23 cellular contexts compared by ENCODE assay signal in the genomic region with DNA sequence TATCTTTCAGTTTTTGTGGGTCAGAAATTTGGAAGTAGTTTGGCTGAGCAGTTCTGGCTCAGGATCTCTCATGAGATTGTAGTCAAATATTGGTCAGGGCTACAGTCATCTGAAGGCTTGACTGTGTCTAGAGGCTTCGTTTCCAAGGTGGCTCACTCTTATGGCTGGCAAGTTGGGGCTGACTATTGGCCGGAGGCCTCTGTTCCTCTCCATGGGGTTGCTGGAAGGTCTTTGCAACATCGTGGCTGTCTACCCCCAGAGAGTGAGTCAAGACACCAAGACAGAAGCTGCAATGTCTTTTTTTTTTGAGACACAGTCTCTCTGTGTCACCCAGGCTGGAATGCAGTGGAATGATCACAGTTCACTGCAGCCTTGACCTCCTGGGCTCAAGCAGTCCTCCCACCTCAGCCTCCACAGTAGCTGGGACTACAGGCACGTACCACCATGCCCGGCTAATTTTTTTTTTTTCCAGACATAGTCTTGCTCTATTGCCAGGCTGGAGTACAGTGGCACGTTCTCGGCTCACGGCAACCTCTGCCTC. TPM values are rescaled to one million over a fixed set of nuclear protein-coding genes. Genes with fewer than 3 reads are reported as not detected.
A peak's percentile ranks its signal among the peaks of the same experiment; 100 is the strongest.
DNase-seq lines count a peak whose midpoint lies in the region; ATAC-seq and FAIRE-seq lines count a peak whose summit lies in the region.
"Had no signal": no experiment of that assay in that cellular context is flagged by ENCODE, and none has a peak within 500 bp of the region (broad histone marks: within the 10 kb centered on the region; RNA-seq: fewer than 3 reads in every experiment).

No MANE protein-coding gene starts in this region.

- peak overlapping the region; percentile 41 for H3K27ac Mint-ChIP-seq in activated naive CD4-positive, alpha-beta T cell treated with anti-CD3 and anti-CD28 coated beads, Interleukin-2, amount 50 U/mL, for 24 hours
- H3K27ac Mint-ChIP-seq in activated T-helper 17 cell treated with anti-CD3 and anti-CD28 coated beads, Interleukin-2, amount 50 U/mL, for 72 hours, result peak overlapping the region; percentile 25
- H3K27ac Mint-ChIP-seq: activated naive CD4-positive, alpha-beta T cell treated with anti-CD3 and anti-CD28 coated beads, Interleukin-2, amount 10 ng/mL, durations not matched to agents 7 days and 5 days; nephron progenitor cell had no signal

- H3K36me3 Mint-ChIP-seq in activated naive CD4-positive, alpha-beta T cell treated with anti-CD3 and anti-CD28 coated beads, Interleukin-2, amount 50 U/mL, for 24 hours, result peaks cover 3% of the 10 kb centered on the region
- peaks cover 12% of the 10 kb centered on the region for H3K36me3 Mint-ChIP-seq in activated T-helper 17 cell treated with anti-CD3 and anti-CD28 coated beads, Interleukin-2, amount 50 U/mL, for 72 hours (ENCODE audit: low read depth)

- H3K9me3 Mint-ChIP-seq in activated naive CD4-positive, alpha-beta T cell treated with anti-CD3 and anti-CD28 coated beads, Interleukin-2, amount 50 U/mL, for 24 hours, result no peaks in the 10 kb centered on the region
- H3K9me3 Mint-ChIP-seq in activated T-helper 17 cell treated with anti-CD3 and anti-CD28 coated beads, Interleukin-2, amount 50 U/mL, for 72 hours, result no peaks in the 10 kb centered on the region
- H3K9me3 Mint-ChIP-seq: activated naive CD4-positive, alpha-beta T cell treated with anti-CD3 and anti-CD28 coated beads, Interleukin-2, amount 10 ng/mL, durations not matched to agents 7 days and 5 days; central memory CD8-positive, alpha-beta T cell; nephron progenitor cell had no signal

- no peak overlapping the region for H3K4me3 Mint-ChIP-seq in activated naive CD4-positive, alpha-beta T cell treated with anti-CD3 and anti-CD28 coated beads, Interleukin-2, amount 50 U/mL, for 24 hours
- no peak overlapping the region for H3K4me3 Mint-ChIP-seq in activated T-helper 17 cell treated with anti-CD3 and anti-CD28 coated beads, Interleukin-2, amount 50 U/mL, for 72 hours
- H3K4me3 Mint-ChIP-seq: activated naive CD4-positive, alpha-beta T cell treated with anti-CD3 and anti-CD28 coated beads, Interleukin-2, amount 10 ng/mL, durations not matched to agents 7 days and 5 days; central memory CD8-positive, alpha-beta T cell; nephron progenitor cell had no signal

- no peaks in the 10 kb centered on the region for H3K27me3 Mint-ChIP-seq in activated naive CD4-positive, alpha-beta T cell treated with anti-CD3 and anti-CD28 coated beads, Interleukin-2, amount 50 U/mL, for 24 hours
- no peaks in the 10 kb centered on the region for H3K27me3 Mint-ChIP-seq in activated T-helper 17 cell treated with anti-CD3 and anti-CD28 coated beads, Interleukin-2, amount 50 U/mL, for 72 hours
- H3K27me3 Mint-ChIP-seq: activated naive CD4-positive, alpha-beta T cell treated with anti-CD3 and anti-CD28 coated beads, Interleukin-2, amount 10 ng/mL, durations not matched to agents 7 days and 5 days; central memory CD8-positive, alpha-beta T cell had no signal

- no peak for FAIRE-seq in GM19239 (lab: Jason Lieb, UNC)
- FAIRE-seq: astrocyte, D721Med, endothelial cell of umbilical vein, GM18507, K562 had no signal

- H3K4me1 Mint-ChIP-seq in activated naive CD4-positive, alpha-beta T cell treated with anti-CD3 and anti-CD28 coated beads, Interleukin-2, amount 50 U/mL, for 24 hours, result peaks cover 41% of the 10 kb centered on the region
- H3K4me1 Mint-ChIP-seq in activated T-helper 17 cell treated with anti-CD3 and anti-CD28 coated beads, Interleukin-2, amount 50 U/mL, for 72 hours, result peaks cover 18% of the 10 kb centered on the region
- H3K4me1 Mint-ChIP-seq: nephron progenitor cell had no signal

- ATAC-seq in activated T-helper 17 cell treated with anti-CD3 and anti-CD28 coated beads, Interleukin-2, amount 50 U/mL, for 72 hours (replicated peaks), result no peak
- no peak for ATAC-seq in stimulated activated naive CD8-positive, alpha-beta T cell treated with anti-CD3 and anti-CD28 coated beads, Interleukin-15, Interleukin-2, amounts not matched to agents 100 U/mL and 50 U/mL, for 24 hours
- ATAC-seq in HG02970 (IDR thresholded peaks at IDR 0.05; ENCODE audit: low FRiP score, unreplicated experiment), result no peak
- ATAC-seq: heart right ventricle, K562, sciatic nerve had no signal

- DNase-seq in activated naive CD4-positive, alpha-beta T cell (lab: John Stamatoyannopoulos, UW), result no peak
- DNase-seq in LHCN-M2 (ENCODE audit: low read depth) (peak; percentile 8), GM19239 (ENCODE audit: insufficient read length, low spot score) (no peak), DMS 273 treated with DMSO at 0.1 percent for 48 hours (lab: John Stamatoyannopoulos, UW) (no peak)
- peak; percentile 32 for DNase-seq in stimulated activated naive CD8-positive, alpha-beta T cell treated with anti-CD3 and anti-CD28 coated beads, Interleukin-15, Interleukin-2, amounts not matched to agents 100 U/mL and 50 U/mL, for 24 hours
- DNase-seq: activated CD4-positive, CD25-positive, alpha-beta regulatory T cell treated with anti-CD3 and anti-CD28 coated beads, Interleukin-2, amount 50 U/mL, for 72 hours; activated naive CD4-positive, alpha-beta T cell treated with anti-CD3 and anti-CD28 coated beads, Interleukin-2, amount 10 ng/mL, durations not matched to agents 7 days and 5 days; H7; heart right ventricle; midbrain; NCI-H187 treated with DMSO at 0.1 percent for 48 hours; NCI-H2227 treated with DMSO at 0.1 percent for 48 hours; nephron progenitor cell had no signal

RNA-seq across cellular contexts. Expression of a gene that starts 29.4 kb away (rescaled TPM):
- 18.0 and 18.8 TPM in 2 replicates for total RNA-seq in LHCN-M2 (2014; rRNA removed)
- polyA plus RNA-seq in LHCN-M2 (2012), result 14.5 TPM
- total RNA-seq in activated T-helper 17 cell treated with anti-CD3 and anti-CD28 coated beads, Interleukin-2, amount 50 U/mL, for 72 hours, result 10 to 100 TPM; 25.9 to 43.0 TPM

RNA-seq across cellular contexts. Expression of a gene that starts 40.3 kb away (rescaled TPM):
- total RNA-seq in LHCN-M2 (2014; rRNA removed), result 59.4 and 64.4 TPM in 2 replicates
- 29.4 TPM for polyA plus RNA-seq in LHCN-M2 (2012)
- total RNA-seq in activated T-helper 17 cell treated with anti-CD3 and anti-CD28 coated beads, Interleukin-2, amount 50 U/mL, for 72 hours, result 10 to 100 TPM; 41.4 TPM

RNA-seq across cellular contexts. Expression of a gene that starts 40.5 kb away (rescaled TPM):
- 3.3 and 4.6 TPM in 2 replicates for total RNA-seq in LHCN-M2 (2014; rRNA removed)
- 4.0 TPM for polyA plus RNA-seq in LHCN-M2 (2012)
- 10 to 100 TPM; 61.9 to 93.1 TPM for total RNA-seq in activated T-helper 17 cell treated with anti-CD3 and anti-CD28 coated beads, Interleukin-2, amount 50 U/mL, for 72 hours

Comparison
In these comparisons a context has a peak if more than half of its experiments do, and no peak if none do; other contexts are left out.
1. DNase-seq: peak in LHCN-M2 (single experiment) and stimulated activated naive CD8-positive, alpha-beta T cell treated with anti-CD3 and anti-CD28 coated beads, Interleukin-15, Interleukin-2, amounts not matched to agents 100 U/mL and 50 U/mL, for 24 hours (single experiment); none in activated naive CD4-positive, alpha-beta T cell (0 of 4), GM19239 (single experiment) and DMS 273 treated with DMSO at 0.1 percent for 48 hours (single experiment).
2. RNA of a gene that starts 40.5 kb away (total RNA-seq): 61.9 to 93.1 TPM in activated T-helper 17 cell treated with anti-CD3 and anti-CD28 coated beads, Interleukin-2, amount 50 U/mL, for 72 hours; 3.3 to 4.6 TPM in LHCN-M2; every median in the first group is over 10 times any median in the second.